Comparison of ENCODE assay signal across 14 cellular contexts in genomic region chr3:66133853-66134445, GRCh38.
"Had no signal": no experiment of that assay in that cellular context is flagged by ENCODE, and none has a peak within 500 bp of the region (broad histone marks: within the 10 kb centered on the region; RNA-seq: fewer than 3 reads in every experiment).

No MANE protein-coding gene starts in this region.

- H3K9ac ChIP-seq: neural progenitor cell had no signal

- FAIRE-seq: astrocyte, urothelium cell line had no signal

- H3K4me2 ChIP-seq: neural progenitor cell had no signal

- H3K27me3 ChIP-seq: cardiac muscle cell, foreskin keratinocyte, neural progenitor cell had no signal

- H2AFZ ChIP-seq: neural progenitor cell had no signal

- H3K36me3 ChIP-seq: cardiac muscle cell, lower lobe of right lung, neural progenitor cell, thoracic aorta, WERI-Rb-1 had no signal

- H3K4me1 ChIP-seq: lower lobe of right lung had no signal

- H3K27ac ChIP-seq: cardiac muscle cell, foreskin keratinocyte, lower lobe of right lung, neural progenitor cell, thoracic aorta, WERI-Rb-1 had no signal

- H3K4me3 ChIP-seq: cardiac muscle cell, lower lobe of right lung, neural progenitor cell, thoracic aorta had no signal

- ATAC-seq: activated T-helper 17 cell treated with anti-CD3 and anti-CD28 coated beads, Interleukin-2, amount 50 U/mL, for 72 hours; lower lobe of right lung; T-cell had no signal

- H3K9me3 ChIP-seq: lower lobe of right lung, thoracic aorta had no signal

- DNase-seq: activated CD4-positive, alpha-beta T cell treated with anti-CD3 and anti-CD28 coated beads, Interleukin-2, amount 50 U/mL, for 48 hours; activated naive CD4-positive, alpha-beta T cell treated with anti-CD3 and anti-CD28 coated beads for 36 hours; lower lobe of right lung; midbrain; T-cell; T-helper 9 cell; WERI-Rb-1 had no signal
